8 cellular contexts compared by ENCODE assay signal in the genomic region with DNA sequence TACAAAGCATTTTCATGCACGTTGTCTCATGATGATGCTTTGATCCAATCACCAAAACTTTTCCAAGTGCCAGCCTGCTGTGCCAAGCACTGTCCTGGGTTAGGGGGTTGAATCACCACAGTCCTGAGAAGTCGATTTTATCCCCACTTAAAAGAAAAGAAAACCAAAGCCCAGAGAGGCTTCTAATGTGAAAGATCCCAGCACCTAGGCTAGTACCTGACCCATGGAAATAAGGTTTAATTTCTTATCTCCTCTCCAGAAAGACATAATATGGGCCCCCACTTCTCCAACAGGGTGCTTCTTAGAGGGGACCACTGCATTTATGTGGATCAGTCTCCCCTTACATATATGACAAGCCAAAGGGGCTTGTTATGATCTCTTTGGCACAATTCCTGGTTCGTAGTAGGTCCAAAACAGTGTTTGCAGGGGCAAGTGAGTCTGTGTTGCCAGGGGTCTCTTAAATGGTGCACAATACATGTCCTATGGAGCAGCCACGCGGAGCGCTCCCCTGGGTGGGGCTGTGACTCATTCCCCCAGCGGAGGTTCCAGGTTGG. TPM values are rescaled to one million over a fixed set of nuclear protein-coding genes. Genes with fewer than 3 reads are reported as not detected.
A peak's percentile ranks its signal among the peaks of the same experiment; 100 is the strongest.
DNase-seq lines count a peak whose midpoint lies in the region; ATAC-seq and TF ChIP-seq lines count a peak whose summit lies in the region.

No MANE protein-coding gene starts in this region.

- no peak for DNase-seq in chondrocyte (ENCODE audit: low spot score)
- DNase-seq in natural killer cell treated with Interleukin-12 subunit alpha and Interleukin-12 subunit beta and Interleukin-15 and Interleukin-18, amount 100 ng/mL, for 72 hours (ENCODE audit: low spot score) = no peak
- no peak for DNase-seq in T1000 (lab: John Stamatoyannopoulos, UW)
- no peak for DNase-seq in erythroblast (lab: John Stamatoyannopoulos, UW)

- TF ChIP-seq POLR2A in erythroblast (IDR thresholded peaks at IDR 0.05; ENCODE audit: low read length) = no peak

- H3K4me1 ChIP-seq in ACC112 (ENCODE audit: control insufficient read depth, insufficient read depth, low read length, unreplicated experiment) (peaks cover 14% of the 10 kb centered on the region), KMS-11 (ENCODE audit: low read depth, poor library complexity, severe bottlenecking) (peaks cover 22% of the 10 kb centered on the region)

- peaks cover 31% of the 10 kb centered on the region for H3K79me2 ChIP-seq in ACC112 (ENCODE audit: control insufficient read depth, insufficient read depth, low read length, unreplicated experiment)
- H3K79me2 ChIP-seq in KMS-11 (ENCODE audit: insufficient read depth, low read depth) = no peaks in the 10 kb centered on the region

- H3K27me3 ChIP-seq in ACC112 (ENCODE audit: insufficient read depth, low read length) (no peaks in the 10 kb centered on the region), KMS-11 (ENCODE audit: insufficient read depth, low read depth) (no peaks in the 10 kb centered on the region)

- no peak overlapping the region for H3K9ac ChIP-seq in KMS-11

- H3K4me1 Mint-ChIP-seq in chondrocyte (ENCODE audit: low read depth) = peaks cover 44% of the 10 kb centered on the region
- peaks cover 56% of the 10 kb centered on the region in 2 donors for H3K4me1 Mint-ChIP-seq in natural killer cell treated with Interleukin-12 subunit alpha and Interleukin-12 subunit beta and Interleukin-15 and Interleukin-18, amount 100 ng/mL, for 72 hours (ENCODE audit: low read depth in 2 of 2)

- H3K4me2 ChIP-seq in KMS-11 = peak overlapping the region; percentile 63

- no peak for ATAC-seq in natural killer cell treated with Interleukin-12 subunit alpha and Interleukin-12 subunit beta and Interleukin-15 and Interleukin-18, amount 100 ng/mL, for 72 hours
- ATAC-seq in GM21526 (IDR thresholded peaks at IDR 0.05; ENCODE audit: low FRiP score, unreplicated experiment) (no peak), HG03457 (IDR thresholded peaks at IDR 0.05; ENCODE audit: unreplicated experiment) (no peak)

- H3K4me3 ChIP-seq in ACC112 (ENCODE audit: low read depth, low read length) (peak overlapping the region; percentile 41), KMS-11 (IDR thresholded peaks at IDR 0.05; ENCODE audit: insufficient read depth, low read depth, low read length) (no peak overlapping the region)

- peak overlapping the region; percentile 99 for H3K27ac Mint-ChIP-seq in chondrocyte (ENCODE audit: unreplicated experiment)
- H3K27ac Mint-ChIP-seq in natural killer cell treated with Interleukin-12 subunit alpha and Interleukin-12 subunit beta and Interleukin-15 and Interleukin-18, amount 100 ng/mL, for 72 hours = peak overlapping the region; percentile 86 to 89

- H3K9me3 Mint-ChIP-seq in chondrocyte (ENCODE audit: low read depth) = no peaks in the 10 kb centered on the region
- H3K9me3 Mint-ChIP-seq in natural killer cell treated with Interleukin-12 subunit alpha and Interleukin-12 subunit beta and Interleukin-15 and Interleukin-18, amount 100 ng/mL, for 72 hours = no peaks in the 10 kb centered on the region

- H2AFZ ChIP-seq in ACC112 (ENCODE audit: low read length, unreplicated experiment) (peak overlapping the region; percentile 45), KMS-11 (ENCODE audit: low read depth) (peak overlapping the region; percentile 94; the same call in 1 of the 2 replicates)

- TF ChIP-seq CTCF in KMS-11 (conservative IDR thresholded peaks at IDR 0.05; ENCODE audit: low read depth, low read length) (no peak), chondrocyte (IDR thresholded peaks at IDR 0.05) (no peak)

- H3K36me3 ChIP-seq in ACC112 (ENCODE audit: insufficient read depth, low read length) = no peaks in the 10 kb centered on the region
- no peaks in the 10 kb centered on the region for H3K36me3 ChIP-seq in KMS-11 (ENCODE audit: insufficient read depth)

- no peaks in the 10 kb centered on the region for H3K27me3 Mint-ChIP-seq in chondrocyte (ENCODE audit: low read depth)
- H3K27me3 Mint-ChIP-seq in natural killer cell treated with Interleukin-12 subunit alpha and Interleukin-12 subunit beta and Interleukin-15 and Interleukin-18, amount 100 ng/mL, for 72 hours = no peaks in the 10 kb centered on the region

- H3K4me3 Mint-ChIP-seq in chondrocyte (ENCODE audit: unreplicated experiment) = peak overlapping the region; percentile 88
- peak overlapping the region; percentile 95 for H3K4me3 Mint-ChIP-seq in natural killer cell treated with Interleukin-12 subunit alpha and Interleukin-12 subunit beta and Interleukin-15 and Interleukin-18, amount 100 ng/mL, for 72 hours

- H3K27ac ChIP-seq in ACC112 (ENCODE audit: low read depth, low read length) = peak overlapping the region; percentile 21; the same call in 1 of the 2 replicates
- no peak overlapping the region; the same call in 1 of the 2 replicates for H3K27ac ChIP-seq in KMS-11

- no peaks in the 10 kb centered on the region for H4K20me1 ChIP-seq in KMS-11 (ENCODE audit: insufficient read depth)

- H3K36me3 Mint-ChIP-seq in chondrocyte (ENCODE audit: low read depth) = peaks cover 3% of the 10 kb centered on the region
- H3K36me3 Mint-ChIP-seq in natural killer cell treated with Interleukin-12 subunit alpha and Interleukin-12 subunit beta and Interleukin-15 and Interleukin-18, amount 100 ng/mL, for 72 hours = no peaks in the 10 kb centered on the region

RNA-seq across cellular contexts. Expression of gene BCL9L, which starts 1.9 kb away (rescaled TPM):
- total RNA-seq in chondrocyte = 131 to 145 TPM (median 138 TPM) in 3 replicates
- total RNA-seq in natural killer cell treated with Interleukin-12 subunit alpha and Interleukin-12 subunit beta and Interleukin-15 and Interleukin-18, amount 100 ng/mL, for 72 hours = 10 to 100 TPM; 33.5 to 62.2 TPM

RNA-seq across cellular contexts. Expression of gene UPK2, which starts 28.5 kb away (rescaled TPM):
- 0.22 to 0.63 TPM (median 0.38 TPM) in 3 replicates for total RNA-seq in chondrocyte
- total RNA-seq in natural killer cell treated with Interleukin-12 subunit alpha and Interleukin-12 subunit beta and Interleukin-15 and Interleukin-18, amount 100 ng/mL, for 72 hours = 1 to 10 TPM in 1 of 2 donors, under 1 TPM in 1; 0.64 to 1.1 TPM

RNA-seq across cellular contexts. Expression of gene FOXR1, which starts 43.9 kb away (rescaled TPM):
- total RNA-seq in chondrocyte = not detected in 3 replicates
- total RNA-seq in natural killer cell treated with Interleukin-12 subunit alpha and Interleukin-12 subunit beta and Interleukin-15 and Interleukin-18, amount 100 ng/mL, for 72 hours = not detected

RNA-seq across cellular contexts. Expression of gene CXCR5, which starts 43.9 kb away (rescaled TPM):
- total RNA-seq in chondrocyte = 0.07 to 0.27 TPM in 2 of 3 replicates, not detected in the other
- 1 to 10 TPM; 3.1 to 6.3 TPM for total RNA-seq in natural killer cell treated with Interleukin-12 subunit alpha and Interleukin-12 subunit beta and Interleukin-15 and Interleukin-18, amount 100 ng/mL, for 72 hours
